Comparison of ENCODE assay signal across 30 cellular contexts in genomic region chr18:11820697-11821096, GRCh38.
"Had no signal": no experiment of that assay in that cellular context is flagged by ENCODE, and none has a peak within 500 bp of the region (broad histone marks: within the 10 kb centered on the region; RNA-seq: fewer than 3 reads in every experiment).

No MANE protein-coding gene starts in this region.

- H3K4me2 ChIP-seq: neural progenitor cell, smooth muscle cell had no signal

- H3K27ac ChIP-seq: left lung, lower lobe of right lung, neural progenitor cell, neutrophil, ovary, right atrium auricular region, right lobe of liver, tibial nerve, uterus had no signal

- ATAC-seq: left colon; left lung; lower lobe of right lung; natural killer cell; right lobe of liver; stimulated activated memory B cell treated with anti-CD40 and anti-IgM and Interleukin-4, amounts not matched to agents 10 μg/mL and 1 μg/mL and 100 μg/mL, for 72 hours; stimulated activated naive CD8-positive, alpha-beta T cell treated with anti-CD3 and anti-CD28 coated beads, Interleukin-15, amount 100 ng/mL, for 72 hours had no signal

- H3K9me3 ChIP-seq: left lung, lower lobe of right lung, neutrophil, ovary, right atrium auricular region, right lobe of liver, uterus had no signal

- H3K36me3 Mint-ChIP-seq: mesothelial cell of epicardium; naive B cell; natural killer cell; neural progenitor cell; stimulated activated memory B cell treated with anti-CD40 and anti-IgM and Interleukin-4, amounts not matched to agents 10 μg/mL and 1 μg/mL and 100 μg/mL, for 72 hours; type B pancreatic cell had no signal

- H3K9me3 Mint-ChIP-seq: natural killer cell; stimulated activated memory B cell treated with anti-CD40 and anti-IgM and Interleukin-4, amounts not matched to agents 10 μg/mL and 1 μg/mL and 100 μg/mL, for 72 hours; stimulated activated naive CD8-positive, alpha-beta T cell treated with anti-CD3 and anti-CD28 coated beads, Interleukin-15, amount 100 ng/mL, for 72 hours; type B pancreatic cell had no signal

- H3K27ac Mint-ChIP-seq: mesothelial cell of epicardium; nephron progenitor cell; neural progenitor cell; stimulated activated memory B cell treated with anti-CD40 and anti-IgM and Interleukin-4, amounts not matched to agents 10 μg/mL and 1 μg/mL and 100 μg/mL, for 72 hours; type B pancreatic cell had no signal

- FAIRE-seq: kidney had no signal

- H3K4me3 ChIP-seq: left lung, lower lobe of right lung, neural progenitor cell, ovary, right atrium auricular region, right lobe of liver, smooth muscle cell, tibial nerve, uterus had no signal

- H2AFZ ChIP-seq: neural progenitor cell had no signal

- DNase-seq: hypothalamus; kidney; left colon; left lung; lower lobe of right lung; mammary epithelial cell; mesenchymal stem cell; naive B cell; natural killer cell; nephron progenitor cell; occipital lobe; ovary; right lobe of liver; stimulated activated CD4-positive, alpha-beta T cell treated with anti-CD3 and anti-CD28 coated beads, Interleukin-1b, Interleukin-23, amount 100 ng/mL, for 48 hours; stimulated activated CD4-positive, alpha-beta T cell treated with anti-CD3 and anti-CD28 coated beads, Interleukin-2, amount 100 ng/mL, for 48 hours; stimulated activated CD4-positive, alpha-beta T cell treated with anti-CD3 and anti-CD28 coated beads, Interleukin-4, amount 100 ng/mL, for 4 hours; stimulated activated CD8-positive, alpha-beta memory T cell treated with anti-CD3 and anti-CD28 coated beads, Interleukin-4, amount 100 ng/mL, for 48 hours; stimulated activated naive CD4-positive, alpha-beta T cell treated with Interleukin-2 at 50 U/mL for 16 hours; stimulated activated naive CD8-positive, alpha-beta T cell treated with anti-CD3 and anti-CD28 coated beads, Interleukin-15, amount 100 ng/mL, for 72 hours; substantia nigra; uterus had no signal

- H3K27me3 ChIP-seq: left lung, neural progenitor cell, ovary, right atrium auricular region, right lobe of liver, tibial nerve, uterus had no signal

- H3K36me3 ChIP-seq: left lung, lower lobe of right lung, neural progenitor cell, neutrophil, ovary, right atrium auricular region, right lobe of liver, tibial nerve, uterus had no signal

- H3K27me3 Mint-ChIP-seq: progenitor cell of endocrine pancreas; stimulated activated memory B cell treated with anti-CD40 and anti-IgM and Interleukin-4, amounts not matched to agents 10 μg/mL and 1 μg/mL and 100 μg/mL, for 72 hours; stimulated activated naive CD8-positive, alpha-beta T cell treated with anti-CD3 and anti-CD28 coated beads, Interleukin-15, amount 100 ng/mL, for 72 hours; type B pancreatic cell had no signal

- H3K9ac ChIP-seq: neural progenitor cell had no signal

- H3K4me3 Mint-ChIP-seq: mesothelial cell of epicardium; naive B cell; natural killer cell; nephron progenitor cell; neural progenitor cell; stimulated activated memory B cell treated with anti-CD40 and anti-IgM and Interleukin-4, amounts not matched to agents 10 μg/mL and 1 μg/mL and 100 μg/mL, for 72 hours; stimulated activated naive CD8-positive, alpha-beta T cell treated with anti-CD3 and anti-CD28 coated beads, Interleukin-15, amount 100 ng/mL, for 72 hours; type B pancreatic cell had no signal

- H3K4me1 ChIP-seq: left lung, lower lobe of right lung, neural progenitor cell, right atrium auricular region, right lobe of liver, tibial nerve, uterus had no signal

- H3K4me1 Mint-ChIP-seq: naive B cell; natural killer cell; stimulated activated memory B cell treated with anti-CD40 and anti-IgM and Interleukin-4, amounts not matched to agents 10 μg/mL and 1 μg/mL and 100 μg/mL, for 72 hours; stimulated activated naive CD8-positive, alpha-beta T cell treated with anti-CD3 and anti-CD28 coated beads, Interleukin-15, amount 100 ng/mL, for 72 hours had no signal
